23 cellular contexts compared by ENCODE assay signal in genomic region chr20:37422791-37423286, GRCh38.
"Had no signal": no experiment of that assay in that cellular context is flagged by ENCODE, and none has a peak within 500 bp of the region (broad histone marks: within the 10 kb centered on the region; RNA-seq: fewer than 3 reads in every experiment).

No MANE protein-coding gene starts in this region.

- DNase-seq: effector CD8-positive, alpha-beta T cell; gastrocnemius medialis; heart right ventricle; immature natural killer cell; kidney; left colon; left ventricle myocardium superior; mesenchymal stem cell; naive B cell; nephron progenitor cell; pancreas; right cardiac atrium; small intestine; stimulated activated CD4-positive, alpha-beta T cell treated with anti-CD3 and anti-CD28 coated beads, Interleukin-2, amount 100 ng/mL, for 48 hours; stimulated activated naive CD8-positive, alpha-beta T cell treated with anti-CD3 and anti-CD28 coated beads, Interleukin-15, Interleukin-2, amounts not matched to agents 100 U/mL and 50 U/mL, for 24 hours; tibial artery; upper lobe of left lung had no signal

- H3K27ac Mint-ChIP-seq: immature natural killer cell, naive B cell, nephron progenitor cell, progenitor cell of endocrine pancreas had no signal

- H3K9me3 Mint-ChIP-seq: immature natural killer cell, naive B cell, nephron progenitor cell had no signal

- H3K27ac ChIP-seq: coronary artery, esophagus muscularis mucosa, gastrocnemius medialis, heart right ventricle, pancreas, suprapubic skin, tibial artery, upper lobe of left lung, vagina had no signal

- H3K4me1 Mint-ChIP-seq: immature natural killer cell, nephron progenitor cell had no signal

- H3K27me3 ChIP-seq: pancreas, vagina had no signal

- H3K9me3 ChIP-seq: esophagus muscularis mucosa, gastrocnemius medialis, heart right ventricle, pancreas, suprapubic skin, tibial artery, upper lobe of left lung, vagina had no signal

- H3K4me1 ChIP-seq: gastrocnemius medialis, heart right ventricle, pancreas, tibial artery, upper lobe of left lung, vagina had no signal

- H3K36me3 ChIP-seq: esophagus muscularis mucosa, gastrocnemius medialis, heart right ventricle, pancreas, suprapubic skin, tibial artery, upper lobe of left lung, vagina had no signal

- H3K4me3 Mint-ChIP-seq: immature natural killer cell, naive B cell, nephron progenitor cell had no signal

- H3K36me3 Mint-ChIP-seq: naive B cell had no signal

- H3K4me3 ChIP-seq: coronary artery, esophagus muscularis mucosa, gastrocnemius medialis, heart right ventricle, lung, pancreas, suprapubic skin, tibial artery, upper lobe of left lung, vagina had no signal

- ATAC-seq: gastrocnemius medialis; heart right ventricle; left colon; left ventricle myocardium superior; pancreas; right cardiac atrium; stimulated activated naive CD8-positive, alpha-beta T cell treated with anti-CD3 and anti-CD28 coated beads, Interleukin-15, Interleukin-2, amounts not matched to agents 100 U/mL and 50 U/mL, for 24 hours had no signal
